ENCODE assay signal across 1 cellular context in the genomic region with DNA sequence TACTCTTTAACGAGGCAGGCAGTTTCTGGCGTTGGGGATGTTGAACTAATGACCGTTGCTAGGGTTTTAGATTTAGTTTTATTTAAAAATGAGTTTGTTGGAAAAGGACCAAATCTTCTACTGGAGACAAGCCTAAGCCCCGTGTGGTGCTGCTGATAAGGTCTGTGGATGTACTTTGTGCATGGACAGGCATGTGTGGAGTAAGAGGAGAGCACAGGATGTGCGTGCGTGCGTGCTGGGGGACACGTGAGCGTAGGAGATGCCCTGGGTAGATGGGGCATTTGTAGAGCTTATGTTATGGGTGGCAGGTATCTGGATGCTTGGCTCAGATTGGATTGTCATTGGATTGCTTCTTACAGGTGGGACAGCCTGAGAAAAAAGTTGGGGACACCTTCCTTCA.
TF ChIP-seq lines count a peak whose summit lies in the region.

No MANE protein-coding gene starts in this region.

TF ChIP-seq in HepG2, 621 proteins besides CTCF, POLR2A, EP300 and RAD21:
- TF ChIP-seq, protein P1, sequence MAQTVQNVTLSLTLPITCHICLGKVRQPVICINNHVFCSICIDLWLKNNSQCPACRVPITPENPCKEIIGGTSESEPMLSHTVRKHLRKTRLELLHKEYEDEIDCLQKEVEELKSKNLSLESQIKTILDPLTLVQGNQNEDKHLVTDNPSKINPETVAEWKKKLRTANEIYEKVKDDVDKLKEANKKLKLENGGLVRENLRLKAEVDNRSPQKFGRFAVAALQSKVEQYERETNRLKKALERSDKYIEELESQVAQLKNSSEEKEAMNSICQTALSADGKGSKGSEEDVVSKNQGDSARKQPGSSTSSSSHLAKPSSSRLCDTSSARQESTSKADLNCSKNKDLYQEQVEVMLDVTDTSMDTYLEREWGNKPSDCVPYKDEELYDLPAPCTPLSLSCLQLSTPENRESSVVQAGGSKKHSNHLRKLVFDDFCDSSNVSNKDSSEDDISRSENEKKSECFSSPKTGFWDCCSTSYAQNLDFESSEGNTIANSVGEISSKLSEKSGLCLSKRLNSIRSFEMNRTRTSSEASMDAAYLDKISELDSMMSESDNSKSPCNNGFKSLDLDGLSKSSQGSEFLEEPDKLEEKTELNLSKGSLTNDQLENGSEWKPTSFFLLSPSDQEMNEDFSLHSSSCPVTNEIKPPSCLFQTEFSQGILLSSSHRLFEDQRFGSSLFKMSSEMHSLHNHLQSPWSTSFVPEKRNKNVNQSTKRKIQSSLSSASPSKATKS (CRISPR knock-in tag; IDR thresholded peaks at IDR 0.05): no peak
- TF ChIP-seq TEAD2 (CRISPR knock-in tag; IDR thresholded peaks at IDR 0.05) (no peak), ZNF432 (CRISPR knock-in tag; IDR thresholded peaks at IDR 0.05; ENCODE audit: borderline replicate concordance) (no peak), RFXAP (CRISPR knock-in tag; IDR thresholded peaks at IDR 0.05; ENCODE audit: borderline replicate concordance) (no peak), MAF1 (CRISPR knock-in tag; IDR thresholded peaks at IDR 0.05; ENCODE audit: borderline replicate concordance) (no peak), ATRX (CRISPR knock-in tag; IDR thresholded peaks at IDR 0.05; ENCODE audit: borderline replicate concordance) (no peak), ZFP82 (CRISPR knock-in tag; IDR thresholded peaks at IDR 0.05; ENCODE audit: borderline replicate concordance) (no peak), TMF1 (CRISPR knock-in tag; IDR thresholded peaks at IDR 0.05; ENCODE audit: low read depth) (no peak), FOSL1 (CRISPR knock-in tag; IDR thresholded peaks at IDR 0.05; ENCODE audit: borderline replicate concordance) (no peak), TCF7L2 (IDR thresholded peaks at IDR 0.05; ENCODE audit: low read depth, low read length) (no peak), ZNF768 (CRISPR knock-in tag; IDR thresholded peaks at IDR 0.05) (no peak)
- TF ChIP-seq, protein P2, sequence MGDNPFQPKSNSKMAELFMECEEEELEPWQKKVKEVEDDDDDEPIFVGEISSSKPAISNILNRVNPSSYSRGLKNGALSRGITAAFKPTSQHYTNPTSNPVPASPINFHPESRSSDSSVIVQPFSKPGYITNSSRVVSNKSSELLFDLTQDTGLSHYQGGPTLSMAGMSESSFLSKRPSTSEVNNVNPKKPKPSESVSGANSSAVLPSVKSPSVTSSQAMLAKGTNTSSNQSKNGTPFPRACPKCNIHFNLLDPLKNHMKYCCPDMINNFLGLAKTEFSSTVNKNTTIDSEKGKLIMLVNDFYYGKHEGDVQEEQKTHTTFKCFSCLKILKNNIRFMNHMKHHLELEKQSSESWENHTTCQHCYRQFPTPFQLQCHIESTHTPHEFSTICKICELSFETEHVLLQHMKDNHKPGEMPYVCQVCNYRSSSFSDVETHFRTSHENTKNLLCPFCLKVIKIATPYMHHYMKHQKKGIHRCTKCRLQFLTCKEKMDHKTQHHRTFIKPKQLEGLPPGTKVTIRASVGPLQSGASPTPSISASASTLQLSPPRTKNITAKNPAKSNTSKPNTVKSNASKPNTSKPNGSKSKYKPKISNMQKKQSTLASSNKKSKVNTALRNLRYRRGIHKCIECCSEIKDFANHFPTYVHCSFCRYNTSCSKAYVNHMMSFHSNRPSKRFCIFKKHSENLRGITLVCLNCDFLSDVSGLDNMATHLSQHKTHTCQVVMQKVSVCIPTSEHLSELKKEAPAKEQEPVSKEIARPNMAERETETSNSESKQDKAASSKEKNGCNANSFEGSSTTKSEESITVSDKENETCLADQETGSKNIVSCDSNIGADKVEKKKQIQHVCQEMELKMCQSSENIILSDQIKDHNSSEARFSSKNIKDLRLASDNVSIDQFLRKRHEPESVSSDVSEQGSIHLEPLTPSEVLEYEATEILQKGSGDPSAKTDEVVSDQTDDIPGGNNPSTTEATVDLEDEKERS (CRISPR knock-in tag; IDR thresholded peaks at IDR 0.05): no peak
- TF ChIP-seq, protein P3, sequence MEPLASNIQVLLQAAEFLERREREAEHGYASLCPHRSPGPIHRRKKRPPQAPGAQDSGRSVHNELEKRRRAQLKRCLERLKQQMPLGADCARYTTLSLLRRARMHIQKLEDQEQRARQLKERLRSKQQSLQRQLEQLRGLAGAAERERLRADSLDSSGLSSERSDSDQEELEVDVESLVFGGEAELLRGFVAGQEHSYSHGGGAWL (CRISPR knock-in tag; IDR thresholded peaks at IDR 0.05): no peak
TF ChIP-seq in HepG2: peak in this region for 0.
